7 cellular contexts compared by ENCODE assay signal in genomic region chr12:45173293-45173692, GRCh38. TPM values are rescaled to one million over a fixed set of nuclear protein-coding genes. Genes with fewer than 3 reads are reported as not detected.
DNase-seq lines count a peak whose midpoint lies in the region; ATAC-seq, FAIRE-seq and TF ChIP-seq lines count a peak whose summit lies in the region.
"Not testable (repeated sequence)": the region's sequence is repeated elsewhere in the genome, so short reads cannot be mapped to it uniquely, and the experiment has no call there.

No MANE protein-coding gene starts in this region.

- H4K20me1 ChIP-seq in IMR-90 (ENCODE audit: insufficient read depth, low read length); PC-9 (ENCODE audit: insufficient read depth); H1 (replicated peaks in 1 of 2; ENCODE audit: control insufficient read depth in 1 of 2, insufficient read depth in 2 of 2, low read length in 2 of 2); hepatocyte (ENCODE audit: insufficient read depth, poor library complexity, severe bottlenecking); neural progenitor cell (ENCODE audit: low read depth): not testable (repeated sequence)

- not testable (repeated sequence) for H2AFZ ChIP-seq in IMR-90 (replicated peaks; ENCODE audit: low read length, poor library complexity); PC-9; H1 (ENCODE audit: low read length); hepatocyte; neural progenitor cell (replicated peaks)

- H3K14ac ChIP-seq in IMR-90 (replicated peaks; ENCODE audit: low read depth, low read length); H1 (ENCODE audit: insufficient read length): not testable (repeated sequence)

- not testable (repeated sequence) for H4K8ac ChIP-seq in IMR-90 (ENCODE audit: low read depth in 2 of 2, low read length in 2 of 2); H1 (ENCODE audit: extremely low read depth, insufficient read depth, low read length)

- POLR2A ChIA-PET in IMR-90 (lab: Charles Lee; ENCODE audit: unreplicated experiment); PC-9 (lab: Charles Lee; ENCODE audit: unreplicated experiment); activated CD8-positive, alpha-beta T cell treated with anti-CD3 and anti-CD28 coated beads, Interleukin-2, amount 10 ng/mL, durations not matched to agents 7 days and 5 days (lab: Charles Lee): not testable (repeated sequence)
- POLR2A ChIA-PET in H1 (lab: Charles Lee; ENCODE audit: partially characterized antibody) = interaction anchor here (1.5 kb wide), 1 partner anchor 9 kb away, joined by 3 read pairs; no protein-coding TSS in a partner anchor

- dilution Hi-C loops in IMR-90 (cut with HindIII; ENCODE audit: low sequenced_read_pairs, unreplicated experiment) = not testable (repeated sequence)

- H4K5ac ChIP-seq in IMR-90 (ENCODE audit: low read depth, low read length); H1 (ENCODE audit: insufficient read length, low read depth, low read length): not testable (repeated sequence)

- CTCF ChIA-PET in IMR-90 (lab: Yijun Ruan, JAX) (interaction anchor here (1.1 kb wide), 1 partner anchor 233 kb away, joined by 3 read pairs; no protein-coding TSS in a partner anchor), H1 (lab: Charles Lee; ENCODE audit: partially characterized antibody) (interaction anchor here (1.1 to 4.7 kb wide), 5 partner anchors 16 to 215 kb away, joined by 3 to 34 read pairs (median 4); partner anchors contain the start of gene ANO6)
- CTCF ChIA-PET in PC-9 (lab: Charles Lee); activated CD8-positive, alpha-beta T cell treated with anti-CD3 and anti-CD28 coated beads, Interleukin-2, amount 10 ng/mL, durations not matched to agents 7 days and 5 days (lab: Charles Lee): not testable (repeated sequence)

- not testable (repeated sequence) for H2AK5ac ChIP-seq in IMR-90 (ENCODE audit: low read depth, low read length); H1 (ENCODE audit: low read depth, low read length)

- not testable (repeated sequence) for H3K4me3 Mint-ChIP-seq in activated CD8-positive, alpha-beta T cell treated with anti-CD3 and anti-CD28 coated beads, Interleukin-2, amount 10 ng/mL, durations not matched to agents 7 days and 5 days; neural progenitor cell

- H3K4me1 Mint-ChIP-seq in activated CD8-positive, alpha-beta T cell treated with anti-CD3 and anti-CD28 coated beads, Interleukin-2, amount 10 ng/mL, durations not matched to agents 7 days and 5 days (ENCODE audit: low read depth); neural progenitor cell: not testable (repeated sequence)

- peaks cover 24% of the 10 kb centered on the region for H3K36me3 Mint-ChIP-seq in activated CD8-positive, alpha-beta T cell treated with anti-CD3 and anti-CD28 coated beads, Interleukin-2, amount 10 ng/mL, durations not matched to agents 7 days and 5 days (ENCODE audit: low read depth)
- H3K36me3 Mint-ChIP-seq in neural progenitor cell = peaks cover 20% of the 10 kb centered on the region

- TF ChIP-seq POLR2A in IMR-90 (IDR thresholded peaks at IDR 0.05; ENCODE audit: low read depth, low read length); H1 (IDR thresholded peaks at IDR 0.05; ENCODE audit: control extremely low read depth in 1 of 2, low read depth in 2 of 2, low read length in 2 of 2): not testable (repeated sequence)

- H3K9me2 ChIP-seq in PC-9 (ENCODE audit: insufficient read depth); hepatocyte (replicated peaks; ENCODE audit: insufficient read depth): not testable (repeated sequence)

- H2AK9ac ChIP-seq in IMR-90 (replicated peaks; ENCODE audit: low read depth, low read length, poor library complexity) = not testable (repeated sequence)

- not testable (repeated sequence) for H3K9me1 ChIP-seq in IMR-90 (ENCODE audit: insufficient read depth, low read length)

- not testable (repeated sequence) for H3K9me3 Mint-ChIP-seq in activated CD8-positive, alpha-beta T cell treated with anti-CD3 and anti-CD28 coated beads, Interleukin-2, amount 10 ng/mL, durations not matched to agents 7 days and 5 days (ENCODE audit: insufficient read depth)
- H3K9me3 Mint-ChIP-seq in neural progenitor cell = peaks cover 22% of the 10 kb centered on the region

- H3K56ac ChIP-seq in IMR-90 (ENCODE audit: extremely low read depth, insufficient read depth, low read length); H1 (replicated peaks; ENCODE audit: insufficient read length, low read depth, low read length): not testable (repeated sequence)

- BruUV-seq in IMR-90 (replicated peaks; lab: Mats Ljungman, UMichigan); PC-9 (replicated peaks; lab: Mats Ljungman, UMichigan): not testable (repeated sequence)

- not testable (repeated sequence) for H3K27me3 Mint-ChIP-seq in activated CD8-positive, alpha-beta T cell treated with anti-CD3 and anti-CD28 coated beads, Interleukin-2, amount 10 ng/mL, durations not matched to agents 7 days and 5 days (ENCODE audit: low read depth); neural progenitor cell (ENCODE audit: insufficient read depth, low read depth)

- not testable (repeated sequence) for H2BK12ac ChIP-seq in H1 (ENCODE audit: low read depth, low read length)

- H3K4me3 ChIP-seq in IMR-90 (ENCODE audit: insufficient read depth, low read depth, low read length); PC-9; H1 (ENCODE audit: extremely low read depth in 1 of 4, insufficient read depth in 2 of 4, low read depth in 3 of 4, low read length in 4 of 4); hepatocyte; neural progenitor cell: not testable (repeated sequence)

- H3K18ac ChIP-seq in IMR-90 (ENCODE audit: low read depth, low read length); H1 (ENCODE audit: extremely low read depth, low read length): not testable (repeated sequence)

- H3K27ac Mint-ChIP-seq in activated CD8-positive, alpha-beta T cell treated with anti-CD3 and anti-CD28 coated beads, Interleukin-2, amount 10 ng/mL, durations not matched to agents 7 days and 5 days; neural progenitor cell: not testable (repeated sequence)

- H3K4me2 ChIP-seq in IMR-90 (ENCODE audit: low read depth, low read length); PC-9; H1 (ENCODE audit: insufficient read depth in 1 of 2, low read depth in 2 of 2, low read length in 2 of 2); hepatocyte; neural progenitor cell: not testable (repeated sequence)

- H3K23ac ChIP-seq in IMR-90 (ENCODE audit: low read depth, low read length); H1 (ENCODE audit: insufficient read length): not testable (repeated sequence)

- H2BK5ac ChIP-seq in IMR-90 (ENCODE audit: low read depth, low read length, poor library complexity, severe bottlenecking); H1 (ENCODE audit: low read depth, low read length): not testable (repeated sequence)

- H3K4me1 ChIP-seq in IMR-90 (ENCODE audit: control insufficient read depth, insufficient read depth, low read length); PC-9 (replicated peaks; ENCODE audit: insufficient read depth); H1 (replicated peaks in 1 of 4; ENCODE audit: control insufficient read depth in 3 of 4, insufficient read depth in 4 of 4, low read length in 3 of 4); hepatocyte (ENCODE audit: insufficient read depth); neural progenitor cell: not testable (repeated sequence)

- not testable (repeated sequence) for H3K27ac ChIP-seq in IMR-90 (ENCODE audit: insufficient read depth, low read length); PC-9; H1 (ENCODE audit: low read depth, low read length); hepatocyte; neural progenitor cell

- not testable (repeated sequence) for H3F3A ChIP-seq in PC-9 (ENCODE audit: insufficient read depth, low read depth); neural progenitor cell (ENCODE audit: low read depth)

- DNase-seq in EH (ENCODE audit: low read depth) = peak; percentile 17
- not testable (repeated sequence) for DNase-seq in IMR-90; PC-9; activated CD8-positive, alpha-beta T cell treated with anti-CD3 and anti-CD28 coated beads, Interleukin-2, amount 10 ng/mL, durations not matched to agents 7 days and 5 days; H1 (ENCODE audit: low read depth in 1 of 2, low spot score in 2 of 2); hepatocyte (ENCODE audit: low spot score); neural progenitor cell (ENCODE audit: low spot score)

- no CpG with 5 or more reads among the region's 10 CpGs for WGBS in IMR-90 (ENCODE audit: extremely low coverage in 2 of 2, insufficient read length in 1 of 2), 2 experiments
- 83% methylated on average over 10 of the region's 10 CpGs; no CpG with 5 or more reads in 1 of the 2 experiments for WGBS in H1 (ENCODE audit: extremely low coverage in 1 of 2, insufficient coverage in 1 of 2, insufficient read length in 1 of 2, insufficient replicate concordance in 2 of 2, low coverage in 1 of 2, low lambda C conversion rate in 2 of 2, missing lambda C conversion rate in 1 of 2), 2 experiments
- WGBS in hepatocyte (ENCODE audit: low lambda C conversion rate, missing lambda C conversion rate) = 85% methylated on average over 10 of the region's 10 CpGs

- H3K4ac ChIP-seq in IMR-90 (ENCODE audit: low read depth, low read length); H1 (replicated peaks; ENCODE audit: insufficient read length, low read depth, low read length): not testable (repeated sequence)

- H3K9me3 ChIP-seq in IMR-90 (ENCODE audit: control insufficient read depth, insufficient read depth, low read length) = peaks cover 11% of the 10 kb centered on the region
- peaks cover 12% of the 10 kb centered on the region; the same call in 1 of the 2 replicates for H3K9me3 ChIP-seq in PC-9 (ENCODE audit: insufficient read depth, low read depth)
- peaks cover 20 to 25% of the 10 kb centered on the region in 2 experiments for H3K9me3 ChIP-seq in H1 (ENCODE audit: insufficient read depth in 2 of 2, low read depth in 1 of 2, low read length in 1 of 2)
- H3K9me3 ChIP-seq in hepatocyte (ENCODE audit: low read depth); neural progenitor cell (ENCODE audit: low read depth): not testable (repeated sequence)

- FAIRE-seq in H1 (lab: Jason Lieb, UNC) = peak; percentile 94

- not testable (repeated sequence) for H3K27me3 ChIP-seq in IMR-90 (ENCODE audit: control insufficient read depth, insufficient read depth, low read length); PC-9 (ENCODE audit: insufficient read depth, low read depth); H1 (replicated peaks in 1 of 4; ENCODE audit: control insufficient read depth in 3 of 4, extremely low read depth in 1 of 4, insufficient read depth in 3 of 4, low read length in 3 of 4); hepatocyte; neural progenitor cell

- H3K9ac ChIP-seq in IMR-90 (ENCODE audit: low read depth, low read length); H1 (replicated peaks in 1 of 4; ENCODE audit: extremely low read depth in 1 of 4, low read depth in 3 of 4, low read length in 3 of 4); neural progenitor cell: not testable (repeated sequence)

- not testable (repeated sequence) for H3K36me3 ChIP-seq in IMR-90 (ENCODE audit: control insufficient read depth, insufficient read depth, low read length); PC-9 (ENCODE audit: low read depth); hepatocyte (replicated peaks; ENCODE audit: insufficient read depth, low read depth); neural progenitor cell
- peaks cover 0 to 24% (median 2%) of the 10 kb centered on the region in 4 experiments; a peak in 3 of 8 replicates for H3K36me3 ChIP-seq in H1 (ENCODE audit: control insufficient read depth in 2 of 4, insufficient read depth in 4 of 4, low read length in 3 of 4)

- H2BK120ac ChIP-seq in IMR-90 (ENCODE audit: low read depth, low read length); H1 (replicated peaks; ENCODE audit: low read depth, low read length): not testable (repeated sequence)

- intact Hi-C loops in IMR-90 (cut with micrococcal nuclease) (loop anchor here (5.0 kb wide), 1 partner anchor 369 kb away; no protein-coding TSS in a partner anchor), PC-9 (cut with micrococcal nuclease; ENCODE audit: unreplicated experiment) (loop anchor here (2.0 to 5.0 kb wide), 4 partner anchors 59 to 574 kb away; no protein-coding TSS in a partner anchor)

- not testable (repeated sequence) for H3K79me1 ChIP-seq in IMR-90 (ENCODE audit: low read depth in 1 of 2, low read length in 2 of 2); H1 (ENCODE audit: low read depth, low read length)

- in situ Hi-C loops in IMR-90 (cut with MboI; ENCODE audit: low sequenced_read_pairs) = not testable (repeated sequence)

- not testable (repeated sequence) for H2BK15ac ChIP-seq in IMR-90 (ENCODE audit: low read depth, low read length); H1 (ENCODE audit: low read length)

- H2BK20ac ChIP-seq in IMR-90 (ENCODE audit: low read depth, low read length); H1 (ENCODE audit: low read length): not testable (repeated sequence)

- not testable (repeated sequence) for H3K23me2 ChIP-seq in H1 (ENCODE audit: low read depth, low read length)

- not testable (repeated sequence) for H3K79me2 ChIP-seq in PC-9 (ENCODE audit: low read depth); H1 (ENCODE audit: control insufficient read depth in 1 of 2, insufficient read depth in 2 of 2, low read length in 2 of 2); hepatocyte; neural progenitor cell (ENCODE audit: low read depth)

- not testable (repeated sequence) for H4K91ac ChIP-seq in IMR-90 (ENCODE audit: insufficient read depth, low read depth, low read length); H1 (replicated peaks; ENCODE audit: insufficient read length, low read length)

- not testable (repeated sequence) for TF ChIP-seq EP300 in H1 (IDR thresholded peaks at IDR 0.05; ENCODE audit: borderline replicate concordance in 1 of 2, low read depth in 2 of 2, low read length in 2 of 2)

- TF ChIP-seq CTCF in IMR-90 (conservative IDR thresholded peaks at IDR 0.05; ENCODE audit: low read depth, low read length) (peak; percentile 18; the same call in 1 of the 2 replicates), PC-9 (conservative IDR thresholded peaks at IDR 0.05) (peak; percentile 49; the same call in 1 of the 2 replicates), H1 (IDR thresholded peaks at IDR 0.05; ENCODE audit: control extremely low read depth in 1 of 3, insufficient read depth in 1 of 3, low read depth in 1 of 3, low read length in 3 of 3) (peak in 2 of 3 experiments; percentile 6 to 26; a peak in 2 of 4 replicates), hepatocyte (IDR thresholded peaks at IDR 0.05; ENCODE audit: poor library complexity) (peak; percentile 29), neural progenitor cell (IDR thresholded peaks at IDR 0.05) (peak; percentile 51)

- 0 out of 2 replicates have a peak, but pooled peaks have one; percentile 18 for TF ChIP-seq RAD21 in IMR-90 (IDR thresholded peaks at IDR 0.05; ENCODE audit: low read length)
- peak; percentile 35 to 38; a peak in 3 of 4 replicates for TF ChIP-seq RAD21 in H1 (IDR thresholded peaks at IDR 0.05 in 1 of 2, conservative IDR thresholded peaks at IDR 0.05 in 1 of 2; ENCODE audit: low read depth in 2 of 2, low read length in 2 of 2)

- peak; percentile 27 for ATAC-seq in IMR-90 (ENCODE audit: low read depth)
- peak; percentile 42 for ATAC-seq in activated CD8-positive, alpha-beta T cell treated with anti-CD3 and anti-CD28 coated beads, Interleukin-2, amount 10 ng/mL, durations not matched to agents 7 days and 5 days

RNA-seq across cellular contexts. Expression of gene ANO6, which starts 42.6 kb away (rescaled TPM):
- total RNA-seq in IMR-90 (2012; rRNA removed) = 41.0 and 46.7 TPM in 2 replicates
- 18.1 and 21.6 TPM in 2 replicates for polyA plus RNA-seq in IMR-90 (2012; rRNA removed)
- 6.1 and 6.7 TPM in 2 replicates for polyA plus RNA-seq in IMR-90 (2012; cell fraction: cytosol; rRNA removed)
- polyA plus RNA-seq in IMR-90 (2012; cell fraction: nucleus; rRNA removed; ENCODE audit: low replicate concordance) = 2.8 and 17.3 TPM in 2 replicates
- 46.1 and 51.4 TPM in 2 replicates for total RNA-seq in PC-9 (2021)
- total RNA-seq in activated CD8-positive, alpha-beta T cell treated with anti-CD3 and anti-CD28 coated beads, Interleukin-2, amount 10 ng/mL, durations not matched to agents 7 days and 5 days = 10 to 100 TPM; 23.3 to 24.5 TPM
- 37.6 and 39.7 TPM in 2 replicates for total RNA-seq in H1 (2021; fragmentation: NEBNext Ultra II Directional; extraction: Animal tissue kit (Norgen Biotek cat#: 25700))
- 11.9 and 15.1 TPM in 2 replicates for polyA plus RNA-seq in H1 (2011; rRNA removed)
- 18.0 TPM for polyA plus RNA-seq in H1 (2011; cell fraction: cytosol; rRNA removed)
- polyA plus RNA-seq in H1 (2011; cell fraction: nucleus; rRNA removed) = 12.8 TPM
- 15.8 to 30.8 TPM (median 22.2 TPM) in 4 replicates for polyA plus RNA-seq in H1 (2012, experiment 1 of 2)
- polyA plus RNA-seq in H1 (2012, experiment 2 of 2) = 1.5 TPM
- polyA plus RNA-seq in H1 (2013, experiment 1 of 2) = 50.1 TPM
- polyA plus RNA-seq in H1 (2013, experiment 2 of 2) = 55.0 TPM
- 40.5 and 51.2 TPM in 2 replicates for polyA minus RNA-seq in H1 (2011; rRNA and poly(A)+ RNA removed)
- polyA minus RNA-seq in H1 (2011; cell fraction: cytosol; rRNA and poly(A)+ RNA removed) = 23.3 TPM
- polyA minus RNA-seq in H1 (2011; cell fraction: nucleus; rRNA and poly(A)+ RNA removed) = 48.0 TPM
- total RNA-seq in hepatocyte = 80.0 and 82.2 TPM in 2 replicates
- 45.7 and 50.4 TPM in 2 replicates for polyA plus RNA-seq in hepatocyte
- 34.0 and 49.0 TPM in 2 replicates for total RNA-seq in neural progenitor cell (ENCODE audit: low replicate concordance)
